In the genomic region with DNA sequence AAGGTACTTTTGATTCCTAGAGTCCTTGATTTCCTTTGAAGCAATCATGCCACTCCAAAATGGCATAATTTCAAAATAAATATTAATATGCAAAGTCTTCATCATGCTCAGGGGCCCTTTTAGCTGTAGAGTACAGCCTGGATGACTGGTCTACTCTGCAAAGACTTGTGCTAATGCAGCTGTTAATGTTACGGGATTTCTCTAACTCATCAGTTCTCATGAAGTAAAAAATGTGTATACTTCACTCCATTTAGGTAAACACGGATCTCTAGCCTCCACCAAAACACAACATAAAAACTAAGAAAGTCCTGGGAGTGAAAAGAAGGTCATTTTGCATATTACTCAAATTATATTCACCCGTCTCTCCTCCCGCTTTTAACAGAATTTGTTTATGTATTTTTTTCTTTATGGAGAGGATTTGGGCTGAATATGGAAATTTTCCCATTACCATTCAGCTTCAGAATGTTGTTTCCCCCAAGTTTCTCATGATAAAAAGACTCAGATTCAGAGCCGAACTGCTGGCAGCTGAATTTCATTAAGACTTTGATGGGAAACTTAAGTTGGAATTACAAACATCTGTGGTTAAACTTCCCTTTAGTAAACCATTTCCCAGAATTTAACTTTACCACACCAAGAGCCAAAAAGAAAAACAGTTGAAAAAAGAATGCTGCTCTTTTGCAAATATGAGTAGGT, we compare ENCODE assay signal across 16 cellular contexts. TPM values are rescaled to one million over a fixed set of nuclear protein-coding genes. Genes with fewer than 3 reads are reported as not detected.
DNase-seq lines count a peak whose midpoint lies in the region; ATAC-seq and TF ChIP-seq lines count a peak whose summit lies in the region.
"Had no signal": no experiment of that assay in that cellular context is flagged by ENCODE, and none has a peak within 500 bp of the region (broad histone marks: within the 10 kb centered on the region; RNA-seq: fewer than 3 reads in every experiment).

No MANE protein-coding gene starts in this region.

- H2BK15ac ChIP-seq in IMR-90 (ENCODE audit: low read depth, low read length), result peak overlapping the region; percentile 85; the same call in 1 of the 3 replicates
- H2BK15ac ChIP-seq in mesenchymal stem cell (ENCODE audit: low read depth, poor library complexity, severe bottlenecking), result no peak overlapping the region

- H2BK20ac ChIP-seq in IMR-90 (ENCODE audit: low read depth, low read length), result peak overlapping the region; percentile 93

- CTCF ChIA-PET in IMR-90 (lab: Yijun Ruan, JAX), result no interaction called here
- CTCF ChIA-PET in activated naive CD4-positive, alpha-beta T cell treated with anti-CD3 and anti-CD28 coated beads, Interleukin-2, amount 10 ng/mL, durations not matched to agents 7 days and 5 days (lab: Charles Lee), result no interaction called here

- peak overlapping the region; percentile 73 for H3K4me2 ChIP-seq in IMR-90 (ENCODE audit: low read depth, low read length)
- no peak overlapping the region for H3K4me2 ChIP-seq in mesenchymal stem cell (ENCODE audit: low read length, poor library complexity, severe bottlenecking)

- H3K79me1 ChIP-seq in IMR-90 (ENCODE audit: low read depth in 1 of 2, low read length in 2 of 2) (peaks cover 11 to 23% of the 10 kb centered on the region in 2 experiments), mesenchymal stem cell (replicated peaks; ENCODE audit: low read length, poor library complexity, severe bottlenecking) (no peaks in the 10 kb centered on the region)

- in situ Hi-C loops in IMR-90 (cut with MboI; ENCODE audit: low sequenced_read_pairs), result no loop called here

- peak overlapping the region; percentile 94 for H2BK5ac ChIP-seq in IMR-90 (ENCODE audit: low read depth, low read length, poor library complexity, severe bottlenecking)
- no peak overlapping the region for H2BK5ac ChIP-seq in mesenchymal stem cell (ENCODE audit: low read depth, low read length, poor library complexity, severe bottlenecking)

- DNase-seq in IMR-90 (peak; percentile 93), colonic mucosa (no peak), mesenchymal stem cell (peak; percentile 67), thyroid gland (no peak), SIG-M5 treated with dmso at 0.1 percent for 504 hours (lab: John Stamatoyannopoulos, UW; ENCODE audit: unreplicated experiment) (no peak), NCI-H510A treated with DMSO at 0.1 percent for 48 hours (lab: John Stamatoyannopoulos, UW) (no peak)
- no peak for DNase-seq in activated naive CD4-positive, alpha-beta T cell treated with anti-CD3 and anti-CD28 coated beads, Interleukin-2, amount 10 ng/mL, durations not matched to agents 7 days and 5 days
- DNase-seq: activated CD8-positive, alpha-beta T cell treated with anti-CD3 and anti-CD28 coated beads, Interleukin-2, amount 10 ng/mL, durations not matched to agents 7 days and 5 days; activated naive CD4-positive, alpha-beta T cell treated with anti-CD3 and anti-CD28 coated beads for 36 hours; Calu3; effector CD4-positive, alpha-beta T cell; NCI-H1694 treated with DMSO at 0.1 percent for 48 hours; spleen had no signal

- no peak overlapping the region for H3K4me3 ChIP-seq in IMR-90 (ENCODE audit: insufficient read depth, low read depth, low read length)
- H3K4me3 ChIP-seq in colonic mucosa, result no peak overlapping the region
- peak overlapping the region in 1 of 2 experiments; percentile 48 for H3K4me3 ChIP-seq in mesenchymal stem cell (ENCODE audit: insufficient read depth in 1 of 2, low read depth in 1 of 2, low read length in 2 of 2)
- H3K4me3 ChIP-seq in thyroid gland (replicated peaks in 1 of 3), result no peak overlapping the region
- H3K4me3 ChIP-seq: GM12878, spleen had no signal

- peak overlapping the region; percentile 99; the same call in 1 of the 2 replicates for H4K5ac ChIP-seq in IMR-90 (ENCODE audit: low read depth, low read length)

- peak overlapping the region; percentile 92 for H3K14ac ChIP-seq in IMR-90 (replicated peaks; ENCODE audit: low read depth, low read length)
- H3K14ac ChIP-seq in mesenchymal stem cell (ENCODE audit: low read length in 2 of 2), result no peak overlapping the region

- H3K9ac ChIP-seq in IMR-90 (ENCODE audit: low read depth, low read length), result peak overlapping the region; percentile 53; the same call in 1 of the 2 replicates
- no peak overlapping the region for H3K9ac ChIP-seq in colonic mucosa (ENCODE audit: low read depth in 2 of 2, low read length in 2 of 2)
- H3K9ac ChIP-seq in mesenchymal stem cell (ENCODE audit: low read length), result peak overlapping the region; percentile 96

- peak overlapping the region; percentile 88 for H2AK5ac ChIP-seq in IMR-90 (ENCODE audit: low read depth, low read length)
- H2AK5ac ChIP-seq in mesenchymal stem cell (ENCODE audit: low read length, severe bottlenecking), result no peak overlapping the region

- dilution Hi-C loops in IMR-90 (cut with HindIII; ENCODE audit: low sequenced_read_pairs, unreplicated experiment), result no loop called here

- H2AFZ ChIP-seq in IMR-90 (replicated peaks; ENCODE audit: low read length, poor library complexity) (no peak overlapping the region), mesenchymal stem cell (ENCODE audit: low read depth, low read length) (no peak overlapping the region)

- ATAC-seq in IMR-90 (ENCODE audit: low read depth), result peak; percentile 66
- no peak for ATAC-seq in GM21367 (IDR thresholded peaks at IDR 0.05; ENCODE audit: unreplicated experiment)
- ATAC-seq: activated CD8-positive, alpha-beta T cell treated with anti-CD3 and anti-CD28 coated beads, Interleukin-2, amount 10 ng/mL, durations not matched to agents 7 days and 5 days; GM12878 had no signal

- H2AK9ac ChIP-seq in IMR-90 (replicated peaks; ENCODE audit: low read depth, low read length, poor library complexity), result no peak overlapping the region

- H3K4me1 Mint-ChIP-seq in activated naive CD4-positive, alpha-beta T cell treated with anti-CD3 and anti-CD28 coated beads, Interleukin-2, amount 10 ng/mL, durations not matched to agents 7 days and 5 days, result peaks cover 11% of the 10 kb centered on the region

- H2BK120ac ChIP-seq in IMR-90 (ENCODE audit: low read depth, low read length) (peak overlapping the region; percentile 83), mesenchymal stem cell (ENCODE audit: low read depth, low read length) (no peak overlapping the region)

- no CpG with 5 or more reads among the region's 5 CpGs for WGBS in IMR-90 (ENCODE audit: extremely low coverage in 2 of 2, insufficient read length in 1 of 2), 2 experiments
- WGBS in mesenchymal stem cell, result no CpG with 5 or more reads among the region's 5 CpGs
- 74 to 76% methylated on average over 5 of the region's 5 CpGs for WGBS in thyroid gland, 2 donors

- H3K4ac ChIP-seq in IMR-90 (ENCODE audit: low read depth, low read length) (peak overlapping the region; percentile 93; the same call in 1 of the 2 replicates), mesenchymal stem cell (ENCODE audit: low read depth in 1 of 2, low read length in 2 of 2) (no peak overlapping the region)

- no peaks in the 10 kb centered on the region for H3K36me3 Mint-ChIP-seq in activated naive CD4-positive, alpha-beta T cell treated with anti-CD3 and anti-CD28 coated beads, Interleukin-2, amount 10 ng/mL, durations not matched to agents 7 days and 5 days

- no peak overlapping the region for H3K4me3 Mint-ChIP-seq in activated naive CD4-positive, alpha-beta T cell treated with anti-CD3 and anti-CD28 coated beads, Interleukin-2, amount 10 ng/mL, durations not matched to agents 7 days and 5 days
- H3K4me3 Mint-ChIP-seq: activated CD8-positive, alpha-beta T cell treated with anti-CD3 and anti-CD28 coated beads, Interleukin-2, amount 10 ng/mL, durations not matched to agents 7 days and 5 days; activated naive CD4-positive, alpha-beta T cell treated with anti-CD3 and anti-CD28 coated beads for 36 hours; T-helper 1 cell treated with Interleukin-12 subunit alpha and Interleukin-12 subunit beta and Interleukin-4 antibody, amounts not matched to agents 30 μg/mL and 1 μg/mL, for 36 hours had no signal

- H3K4me1 ChIP-seq in IMR-90 (ENCODE audit: control insufficient read depth, insufficient read depth, low read length) (peaks cover 20% of the 10 kb centered on the region), colonic mucosa (no peaks in the 10 kb centered on the region), mesenchymal stem cell (ENCODE audit: control insufficient read depth, insufficient read depth, low read depth, low read length) (no peaks in the 10 kb centered on the region), thyroid gland (peaks cover 4 to 9% of the 10 kb centered on the region in 2 donors)
- H3K4me1 ChIP-seq: spleen had no signal

- H4K91ac ChIP-seq in IMR-90 (ENCODE audit: insufficient read depth, low read depth, low read length) (peak overlapping the region; percentile 82; the same call in 1 of the 2 replicates), mesenchymal stem cell (ENCODE audit: low read length) (no peak overlapping the region)

- no TSS peak for BruUV-seq in IMR-90 (replicated peaks; lab: Mats Ljungman, UMichigan)

- H3K56ac ChIP-seq in IMR-90 (ENCODE audit: extremely low read depth, insufficient read depth, low read length), result peak overlapping the region; percentile 53

- POLR2A ChIA-PET in IMR-90 (lab: Charles Lee; ENCODE audit: unreplicated experiment), result interaction anchor here (0.6 kb wide), 1 partner anchor 23 kb away, joined by 4 read pairs; no protein-coding TSS in a partner anchor

- intact Hi-C loops in IMR-90 (cut with micrococcal nuclease) (no loop called here), colonic mucosa (cut with DNase I) (no loop called here), thyroid gland (cut with DNase I) (no loop called here)

- no peaks in the 10 kb centered on the region for H4K20me1 ChIP-seq in IMR-90 (ENCODE audit: insufficient read depth, low read length)

- H3K27me3 Mint-ChIP-seq in activated naive CD4-positive, alpha-beta T cell treated with anti-CD3 and anti-CD28 coated beads, Interleukin-2, amount 10 ng/mL, durations not matched to agents 7 days and 5 days, result peaks cover 4% of the 10 kb centered on the region

- no peaks in the 10 kb centered on the region for H3K9me3 Mint-ChIP-seq in activated naive CD4-positive, alpha-beta T cell treated with anti-CD3 and anti-CD28 coated beads, Interleukin-2, amount 10 ng/mL, durations not matched to agents 7 days and 5 days
- H3K9me3 Mint-ChIP-seq: activated naive CD4-positive, alpha-beta T cell treated with anti-CD3 and anti-CD28 coated beads for 36 hours; T-helper 1 cell treated with Interleukin-12 subunit alpha and Interleukin-12 subunit beta and Interleukin-4 antibody, amounts not matched to agents 30 μg/mL and 1 μg/mL, for 36 hours had no signal

- H3K36me3 ChIP-seq in IMR-90 (ENCODE audit: control insufficient read depth, insufficient read depth, low read length) (peaks cover 13% of the 10 kb centered on the region), colonic mucosa (no peaks in the 10 kb centered on the region), mesenchymal stem cell (ENCODE audit: control insufficient read depth in 1 of 2, insufficient read depth in 2 of 2, low read depth in 1 of 2, low read length in 2 of 2) (peaks cover 0 to 60% of the 10 kb centered on the region in 2 experiments), thyroid gland (no peaks in the 10 kb centered on the region)
- H3K36me3 ChIP-seq: spleen had no signal

- no peaks in the 10 kb centered on the region for H3K27me3 ChIP-seq in IMR-90 (ENCODE audit: control insufficient read depth, insufficient read depth, low read length)
- H3K27me3 ChIP-seq in colonic mucosa, result no peaks in the 10 kb centered on the region
- no peaks in the 10 kb centered on the region for H3K27me3 ChIP-seq in mesenchymal stem cell (ENCODE audit: control insufficient read depth in 1 of 2, insufficient read depth in 1 of 2, low read length in 2 of 2)
- no peaks in the 10 kb centered on the region for H3K27me3 ChIP-seq in thyroid gland

- no peak for TF ChIP-seq RAD21 in IMR-90 (IDR thresholded peaks at IDR 0.05; ENCODE audit: low read length)

- H4K8ac ChIP-seq in IMR-90 (ENCODE audit: low read depth in 2 of 2, low read length in 2 of 2), result peak overlapping the region; percentile 40 to 74
- no peak overlapping the region for H4K8ac ChIP-seq in mesenchymal stem cell (ENCODE audit: low read length)

- TF ChIP-seq CTCF in IMR-90 (conservative IDR thresholded peaks at IDR 0.05; ENCODE audit: low read depth, low read length) (no peak), colonic mucosa (IDR thresholded peaks at IDR 0.05) (no peak), thyroid gland (IDR thresholded peaks at IDR 0.05) (no peak)

- H3K27ac ChIP-seq in IMR-90 (ENCODE audit: insufficient read depth, low read length) (peak overlapping the region; percentile 93; the same call in 1 of the 2 replicates), colonic mucosa (peak overlapping the region; percentile 62), mesenchymal stem cell (ENCODE audit: low read length, poor library complexity, severe bottlenecking) (no peak overlapping the region), thyroid gland (peak overlapping the region in 2 of 3 donors; percentile 27 to 75)
- H3K27ac ChIP-seq: spleen had no signal

- H3K9me3 ChIP-seq in IMR-90 (ENCODE audit: control insufficient read depth, insufficient read depth, low read length) (no peaks in the 10 kb centered on the region), colonic mucosa (no peaks in the 10 kb centered on the region), mesenchymal stem cell (ENCODE audit: control insufficient read depth, low read length) (no peaks in the 10 kb centered on the region), thyroid gland (no peaks in the 10 kb centered on the region)
- H3K9me3 ChIP-seq: spleen had no signal

- H3K23ac ChIP-seq in IMR-90 (ENCODE audit: low read depth, low read length) (peak overlapping the region; percentile 87; the same call in 1 of the 2 replicates), mesenchymal stem cell (ENCODE audit: low read length in 2 of 2) (no peak overlapping the region)

- H3K27ac Mint-ChIP-seq in activated naive CD4-positive, alpha-beta T cell treated with anti-CD3 and anti-CD28 coated beads, Interleukin-2, amount 10 ng/mL, durations not matched to agents 7 days and 5 days, result no peak overlapping the region
- H3K27ac Mint-ChIP-seq: activated CD8-positive, alpha-beta T cell treated with anti-CD3 and anti-CD28 coated beads, Interleukin-2, amount 10 ng/mL, durations not matched to agents 7 days and 5 days; activated naive CD4-positive, alpha-beta T cell treated with anti-CD3 and anti-CD28 coated beads for 36 hours; T-helper 1 cell treated with Interleukin-12 subunit alpha and Interleukin-12 subunit beta and Interleukin-4 antibody, amounts not matched to agents 30 μg/mL and 1 μg/mL, for 36 hours had no signal

- H3K18ac ChIP-seq in IMR-90 (ENCODE audit: low read depth, low read length) (peak overlapping the region; percentile 88), mesenchymal stem cell (ENCODE audit: low read depth in 1 of 2, low read length in 2 of 2) (peak overlapping the region in 1 of 2 experiments; percentile 43)

- TF ChIP-seq POLR2A in IMR-90 (IDR thresholded peaks at IDR 0.05; ENCODE audit: low read depth, low read length) (no peak), thyroid gland (IDR thresholded peaks at IDR 0.05) (no peak)

- peaks cover 13% of the 10 kb centered on the region for H3K9me1 ChIP-seq in IMR-90 (ENCODE audit: insufficient read depth, low read length)

- no peak overlapping the region for H2BK12ac ChIP-seq in mesenchymal stem cell (ENCODE audit: low read length in 2 of 2)

RNA-seq across cellular contexts. Expression of a gene that starts 8.7 kb away (rescaled TPM):
- total RNA-seq in IMR-90 (2012; rRNA removed) (29.7 and 35.8 TPM in 2 replicates), colonic mucosa (10 to 100 TPM; 15.8 to 35.1 TPM), thyroid gland (10 to 100 TPM; 29.9 to 40.0 (median 35.3) TPM)
- polyA plus RNA-seq in IMR-90 (2012; rRNA removed), result 28.9 and 33.9 TPM in 2 replicates
- polyA plus RNA-seq in IMR-90 (2012; cell fraction: cytosol; rRNA removed), result 51.0 and 61.1 TPM in 2 replicates
- 36.2 and 63.2 TPM in 2 replicates for polyA plus RNA-seq in IMR-90 (2012; cell fraction: nucleus; rRNA removed; ENCODE audit: low replicate concordance)
- polyA plus RNA-seq in mesenchymal stem cell (2013, experiment 1 of 2), result 51.1 TPM
- polyA plus RNA-seq in mesenchymal stem cell (2013, experiment 2 of 2), result 47.5 TPM
- total RNA-seq: activated CD8-positive, alpha-beta T cell treated with anti-CD3 and anti-CD28 coated beads, Interleukin-2, amount 10 ng/mL, durations not matched to agents 7 days and 5 days; activated naive CD4-positive, alpha-beta T cell treated with anti-CD3 and anti-CD28 coated beads for 36 hours had no signal

Comparison
In these comparisons a context has a peak if more than half of its experiments do, and no peak if none do; other contexts are left out.
1. DNase-seq: peak in IMR-90 (single experiment) and mesenchymal stem cell (single experiment); none in colonic mucosa (single experiment), thyroid gland (0 of 2), activated naive CD4-positive, alpha-beta T cell treated with anti-CD3 and anti-CD28 coated beads, Interleukin-2, amount 10 ng/mL, durations not matched to agents 7 days and 5 days (single experiment), SIG-M5 treated with dmso at 0.1 percent for 504 hours (single experiment) and NCI-H510A treated with DMSO at 0.1 percent for 48 hours (single experiment).
2. H3K9ac ChIP-seq: peak in IMR-90 (single experiment) and mesenchymal stem cell (single experiment); none in colonic mucosa (0 of 2).